Comparison of ENCODE assay signal across 35 cellular contexts in genomic region chrX:73508861-73509260, GRCh38.
"Had no signal": no experiment of that assay in that cellular context is flagged by ENCODE, and none has a peak within 500 bp of the region (broad histone marks: within the 10 kb centered on the region; RNA-seq: fewer than 3 reads in every experiment).

No MANE protein-coding gene starts in this region.

- H3K27me3 ChIP-seq: MG63 had no signal

- DNase-seq: Karpas-422, Kasumi-1, MG63, MM.1S, MV-4-11, NCI-H1048, NCI-H1092, NCI-H1092 treated with DMSO at 0.1 percent for 48 hours, NCI-H1105, NCI-H1105 treated with DMSO at 0.1 percent for 48 hours, NCI-H1417, NCI-H1417 treated with DMSO at 0.1 percent for 48 hours, NCI-H1436 treated with DMSO at 0.1 percent for 48 hours, NCI-H146, NCI-H1694, NCI-H1694 treated with DMSO at 0.1 percent for 48 hours, NCI-H187, NCI-H187 treated with DMSO at 0.1 percent for 48 hours, NCI-H1930, NCI-H2029, NCI-H2029 treated with DMSO at 0.1 percent for 48 hours, NCI-H2081, NCI-H2081 treated with DMSO at 0.1 percent for 48 hours, NCI-H2107, NCI-H2171, NCI-H2171 treated with DMSO at 0.1 percent for 48 hours, NCI-H2227 treated with DMSO at 0.1 percent for 48 hours, NCI-H226, NCI-H345, NCI-H446, NCI-H446 treated with DMSO at 0.1 percent for 48 hours, NCI-H510A, NCI-H510A treated with DMSO at 0.1 percent for 48 hours, NCI-H524, NCI-H524 treated with DMSO at 0.1 percent for 48 hours had no signal

- H3K36me3 ChIP-seq: MG63 had no signal

- H3K9me3 ChIP-seq: MG63 had no signal

- H3K4me3 ChIP-seq: MG63 had no signal
